8 cellular contexts compared by ENCODE assay signal in genomic region chr9:36401179-36401740, GRCh38. TPM values are rescaled to one million over a fixed set of nuclear protein-coding genes. Genes with fewer than 3 reads are reported as not detected.
DNase-seq lines count a peak whose midpoint lies in the region; ATAC-seq, FAIRE-seq and TF ChIP-seq lines count a peak whose summit lies in the region.

No MANE protein-coding gene starts in this region.

- H3K4me3 ChIP-seq in BJ (ENCODE audit: low read depth, low read length): peak overlapping the region; percentile 94
- H3K4me3 ChIP-seq in fibroblast of villous mesenchyme (ENCODE audit: low read depth, low read length): peak overlapping the region; percentile 87

- H3K4me1 Mint-ChIP-seq in activated CD8-positive, alpha-beta T cell treated with anti-CD3 and anti-CD28 coated beads for 36 hours (ENCODE audit: low read depth): peaks cover 39% of the 10 kb centered on the region
- H3K4me1 Mint-ChIP-seq in neural crest cell: peaks cover 34% of the 10 kb centered on the region

- peak overlapping the region; percentile 86 for H3K4me3 Mint-ChIP-seq in activated CD8-positive, alpha-beta T cell treated with anti-CD3 and anti-CD28 coated beads for 36 hours
- H3K4me3 Mint-ChIP-seq in neural crest cell: peak overlapping the region; percentile 94

- DNase-seq in BJ (ENCODE audit: low read depth): no peak
- DNase-seq in GM18507 (ENCODE audit: extremely low spot score, insufficient read length, low read depth): peak; percentile 81
- peak; percentile 82 for DNase-seq in NCI-H2196 (lab: John Stamatoyannopoulos, UW; ENCODE audit: unreplicated experiment)
- no peak for DNase-seq in activated CD8-positive, alpha-beta T cell treated with anti-CD3 and anti-CD28 coated beads for 36 hours
- DNase-seq in fibroblast of villous mesenchyme (ENCODE audit: low read depth): peak; percentile 84
- no peak for DNase-seq in neural crest cell (ENCODE audit: low read depth, low spot score)
- DNase-seq in cerebellar nuclear complex (lab: John Stamatoyannopoulos, UW): no peak

- H3K27me3 Mint-ChIP-seq in activated CD8-positive, alpha-beta T cell treated with anti-CD3 and anti-CD28 coated beads for 36 hours: no peaks in the 10 kb centered on the region
- no peaks in the 10 kb centered on the region for H3K27me3 Mint-ChIP-seq in neural crest cell (ENCODE audit: low read depth)

- POLR2A ChIA-PET in BJ (lab: Charles Lee): no interaction called here
- POLR2A ChIA-PET in activated CD8-positive, alpha-beta T cell treated with anti-CD3 and anti-CD28 coated beads for 36 hours (lab: Charles Lee): no interaction called here

- intact Hi-C loops in activated CD8-positive, alpha-beta T cell treated with anti-CD3 and anti-CD28 coated beads for 36 hours (cut with micrococcal nuclease): no loop called here

- no peaks in the 10 kb centered on the region for H3K9me3 Mint-ChIP-seq in activated CD8-positive, alpha-beta T cell treated with anti-CD3 and anti-CD28 coated beads for 36 hours
- no peaks in the 10 kb centered on the region for H3K9me3 Mint-ChIP-seq in neural crest cell

- H3K27me3 ChIP-seq in BJ (ENCODE audit: control insufficient read depth, insufficient read depth, low read length): no peaks in the 10 kb centered on the region

- peak; percentile 56 for ATAC-seq in HG02884 (IDR thresholded peaks at IDR 0.05; ENCODE audit: unreplicated experiment)
- peak; percentile 79 for ATAC-seq in activated CD8-positive, alpha-beta T cell treated with anti-CD3 and anti-CD28 coated beads for 36 hours

- TF ChIP-seq CTCF in BJ (IDR thresholded peaks at IDR 0.05; ENCODE audit: insufficient read depth, low read depth, low read length) (no peak), fibroblast of villous mesenchyme (IDR thresholded peaks at IDR 0.05; ENCODE audit: insufficient read depth, low read depth, low read length) (no peak), neural crest cell (conservative IDR thresholded peaks at IDR 0.05) (no peak)
- no peak for TF ChIP-seq CTCF in activated CD8-positive, alpha-beta T cell treated with anti-CD3 and anti-CD28 coated beads for 36 hours (IDR thresholded peaks at IDR 0.05)

- H3K36me3 Mint-ChIP-seq in activated CD8-positive, alpha-beta T cell treated with anti-CD3 and anti-CD28 coated beads for 36 hours (ENCODE audit: low read depth): peaks cover 10% of the 10 kb centered on the region
- no peaks in the 10 kb centered on the region for H3K36me3 Mint-ChIP-seq in neural crest cell (ENCODE audit: low read depth)

- no peak for FAIRE-seq in GM18507 (lab: Jason Lieb, UNC)

- CTCF ChIA-PET in BJ (lab: Yijun Ruan, JAX): interaction anchor here (0.7 to 1.1 kb wide), 2 partner anchors 113 to 154 kb away, joined by 3 to 6 read pairs; no protein-coding TSS in a partner anchor
- CTCF ChIA-PET in activated CD8-positive, alpha-beta T cell treated with anti-CD3 and anti-CD28 coated beads for 36 hours (lab: Charles Lee): interaction anchor here (9.7 kb wide), 1 partner anchor 153 kb away, joined by 296 read pairs; no protein-coding TSS in a partner anchor

- H3K27ac Mint-ChIP-seq in activated CD8-positive, alpha-beta T cell treated with anti-CD3 and anti-CD28 coated beads for 36 hours: peak overlapping the region; percentile 94
- peak overlapping the region; percentile 98 for H3K27ac Mint-ChIP-seq in neural crest cell (ENCODE audit: unreplicated experiment)

- no peaks in the 10 kb centered on the region for H3K36me3 ChIP-seq in BJ (ENCODE audit: control insufficient read depth, insufficient read depth, low read length)

RNA-seq across cellular contexts. Expression of gene RNF38, which starts 1.2 kb away (rescaled TPM):
- 14.3 and 20.0 TPM in 2 replicates for polyA plus RNA-seq in BJ (2011; rRNA removed)
- 34.2 and 40.1 TPM in 2 replicates for polyA minus RNA-seq in BJ (2011; rRNA and poly(A)+ RNA removed)
- 10 to 100 TPM; 33.7 to 36.4 TPM for total RNA-seq in activated CD8-positive, alpha-beta T cell treated with anti-CD3 and anti-CD28 coated beads for 36 hours
- total RNA-seq in fibroblast of villous mesenchyme (9.0 and 14.7 TPM in 2 replicates), neural crest cell (55.7 and 63.8 TPM in 2 replicates)

Comparison
In these comparisons a context has a peak if more than half of its experiments do, and no peak if none do; other contexts are left out.
1. DNase-seq: peak in GM18507 (single experiment), NCI-H2196 (single experiment) and fibroblast of villous mesenchyme (single experiment); none in BJ (single experiment), activated CD8-positive, alpha-beta T cell treated with anti-CD3 and anti-CD28 coated beads for 36 hours (single experiment), neural crest cell (single experiment) and cerebellar nuclear complex (0 of 2).